Comparison of ENCODE assay signal across 9 cellular contexts in genomic region chr11:61587541-61587941, GRCh38. TPM values are rescaled to one million over a fixed set of nuclear protein-coding genes. Genes with fewer than 3 reads are reported as not detected.
DNase-seq lines count a peak whose midpoint lies in the region; ATAC-seq and TF ChIP-seq lines count a peak whose summit lies in the region.
"Had no signal": no experiment of that assay in that cellular context is flagged by ENCODE, and none has a peak within 500 bp of the region (broad histone marks: within the 10 kb centered on the region; RNA-seq: fewer than 3 reads in every experiment).

No MANE protein-coding gene starts in this region.

- H3K27ac Mint-ChIP-seq in HFFc6, result no peak overlapping the region

- H3K27me3 ChIP-seq in H7 (ENCODE audit: control insufficient read depth, insufficient read depth, low read length) (peaks cover 35% of the 10 kb centered on the region), parathyroid adenoma (ENCODE audit: control insufficient read depth, insufficient read depth, low read length) (no peaks in the 10 kb centered on the region)

- H3K79me2 ChIP-seq in parathyroid adenoma, result no peaks in the 10 kb centered on the region

- H3K4me1 Mint-ChIP-seq in HFFc6 (ENCODE audit: low read depth), result peaks cover 6% of the 10 kb centered on the region

- peak overlapping the region; percentile 72 for H3K4me2 ChIP-seq in parathyroid adenoma (ENCODE audit: low read length)

- H3K9ac ChIP-seq in parathyroid adenoma, result no peak overlapping the region

- peaks cover 2% of the 10 kb centered on the region for H3K4me1 ChIP-seq in parathyroid adenoma

- H3K36me3 ChIP-seq in H7 (replicated peaks; ENCODE audit: control insufficient read depth, insufficient read depth, low read length), result no peaks in the 10 kb centered on the region
- no peaks in the 10 kb centered on the region for H3K36me3 ChIP-seq in parathyroid adenoma (ENCODE audit: control insufficient read depth, insufficient read depth, low read length)

- peaks cover 61% of the 10 kb centered on the region for H3K27me3 Mint-ChIP-seq in HFFc6 (ENCODE audit: insufficient read depth)

- no peak overlapping the region for H3K4me3 Mint-ChIP-seq in HFFc6
- H3K4me3 Mint-ChIP-seq: neural crest cell had no signal

- H3K36me3 Mint-ChIP-seq in HFFc6 (ENCODE audit: low read depth), result no peaks in the 10 kb centered on the region

- DNase-seq in H7 (peak; percentile 95), fibroblast of mammary gland (ENCODE audit: low read depth) (peak; percentile 35), HFFc6 (no peak)
- peak; percentile 16 to 25 for DNase-seq in activated CD4-positive, alpha-beta T cell treated with anti-CD3 and anti-CD28 coated beads, Interleukin-2, amount 50 U/mL, for 4 hours

- ATAC-seq in HG02870 (IDR thresholded peaks at IDR 0.05; ENCODE audit: unreplicated experiment), result no peak
- ATAC-seq in GM18502 (IDR thresholded peaks at IDR 0.05; ENCODE audit: poor library complexity, unreplicated experiment), result no peak
- ATAC-seq in GM19324 (IDR thresholded peaks at IDR 0.05; ENCODE audit: low FRiP score, unreplicated experiment), result no peak

- H3K4me3 ChIP-seq in H7 (ENCODE audit: insufficient read depth, low read depth, low read length) (peak overlapping the region; percentile 57), fibroblast of mammary gland (ENCODE audit: control insufficient read depth, low read depth, low read length) (peak overlapping the region; percentile 39), parathyroid adenoma (ENCODE audit: low read depth, low read length) (peak overlapping the region; percentile 54)

- H3K9me3 Mint-ChIP-seq in HFFc6, result no peaks in the 10 kb centered on the region
- H3K9me3 Mint-ChIP-seq: neural crest cell had no signal

- H3K27ac ChIP-seq in parathyroid adenoma, result peak overlapping the region; percentile 49

- peak overlapping the region; percentile 80 for H2AFZ ChIP-seq in parathyroid adenoma

- H3K9me3 ChIP-seq in parathyroid adenoma (ENCODE audit: control insufficient read depth, low read length), result no peaks in the 10 kb centered on the region

- TF ChIP-seq CTCF in fibroblast of mammary gland (conservative IDR thresholded peaks at IDR 0.05; ENCODE audit: control insufficient read depth, insufficient read depth, low read depth, low read length) (no peak), parathyroid adenoma (IDR thresholded peaks at IDR 0.05) (no peak), HFFc6 (IDR thresholded peaks at IDR 0.05) (no peak)

RNA-seq across cellular contexts. Expression of gene SYT7, which starts 6.7 kb away (rescaled TPM):
- 3.6 and 4.8 TPM in 2 replicates for total RNA-seq in H7 (2014; rRNA removed; shearing (Covaris generic))
- under 1 TPM in 3 of 6 experiments, not detected in 3; 0.05 to 0.21 (median 0.11) TPM for total RNA-seq in HFFc6 (2021; fragmentation: NEBNext Ultra II Directional; extraction: Animal tissue kit (Norgen Biotek cat#: 25700))
